ENCODE assay signal across 1 cellular context in genomic region chr2:200077210-200077650, GRCh38.
TF ChIP-seq lines count a peak whose summit lies in the region.

No MANE protein-coding gene starts in this region.

TF ChIP-seq in A549, 52 proteins besides CTCF, POLR2A, EP300 and RAD21 (continued from another document):
- TF ChIP-seq, protein P1, sequence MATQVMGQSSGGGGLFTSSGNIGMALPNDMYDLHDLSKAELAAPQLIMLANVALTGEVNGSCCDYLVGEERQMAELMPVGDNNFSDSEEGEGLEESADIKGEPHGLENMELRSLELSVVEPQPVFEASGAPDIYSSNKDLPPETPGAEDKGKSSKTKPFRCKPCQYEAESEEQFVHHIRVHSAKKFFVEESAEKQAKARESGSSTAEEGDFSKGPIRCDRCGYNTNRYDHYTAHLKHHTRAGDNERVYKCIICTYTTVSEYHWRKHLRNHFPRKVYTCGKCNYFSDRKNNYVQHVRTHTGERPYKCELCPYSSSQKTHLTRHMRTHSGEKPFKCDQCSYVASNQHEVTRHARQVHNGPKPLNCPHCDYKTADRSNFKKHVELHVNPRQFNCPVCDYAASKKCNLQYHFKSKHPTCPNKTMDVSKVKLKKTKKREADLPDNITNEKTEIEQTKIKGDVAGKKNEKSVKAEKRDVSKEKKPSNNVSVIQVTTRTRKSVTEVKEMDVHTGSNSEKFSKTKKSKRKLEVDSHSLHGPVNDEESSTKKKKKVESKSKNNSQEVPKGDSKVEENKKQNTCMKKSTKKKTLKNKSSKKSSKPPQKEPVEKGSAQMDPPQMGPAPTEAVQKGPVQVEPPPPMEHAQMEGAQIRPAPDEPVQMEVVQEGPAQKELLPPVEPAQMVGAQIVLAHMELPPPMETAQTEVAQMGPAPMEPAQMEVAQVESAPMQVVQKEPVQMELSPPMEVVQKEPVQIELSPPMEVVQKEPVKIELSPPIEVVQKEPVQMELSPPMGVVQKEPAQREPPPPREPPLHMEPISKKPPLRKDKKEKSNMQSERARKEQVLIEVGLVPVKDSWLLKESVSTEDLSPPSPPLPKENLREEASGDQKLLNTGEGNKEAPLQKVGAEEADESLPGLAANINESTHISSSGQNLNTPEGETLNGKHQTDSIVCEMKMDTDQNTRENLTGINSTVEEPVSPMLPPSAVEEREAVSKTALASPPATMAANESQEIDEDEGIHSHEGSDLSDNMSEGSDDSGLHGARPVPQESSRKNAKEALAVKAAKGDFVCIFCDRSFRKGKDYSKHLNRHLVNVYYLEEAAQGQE (IDR thresholded peaks at IDR 0.05), result no peak
- TF ChIP-seq, protein P2, sequence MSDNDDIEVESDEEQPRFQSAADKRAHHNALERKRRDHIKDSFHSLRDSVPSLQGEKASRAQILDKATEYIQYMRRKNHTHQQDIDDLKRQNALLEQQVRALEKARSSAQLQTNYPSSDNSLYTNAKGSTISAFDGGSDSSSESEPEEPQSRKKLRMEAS (IDR thresholded peaks at IDR 0.05), result 0 out of 2 replicates have a peak, but pooled peaks have one; percentile 15
- TF ChIP-seq MAFK (IDR thresholded peaks at IDR 0.05; ENCODE audit: partially characterized antibody), result no peak
- no peak for TF ChIP-seq MYC (IDR thresholded peaks at IDR 0.05; ENCODE audit: borderline replicate concordance, low read length)
- TF ChIP-seq RARB (CRISPR knock-in tag; IDR thresholded peaks at IDR 0.05), result no peak
- TF ChIP-seq EHF (CRISPR knock-in tag; IDR thresholded peaks at IDR 0.05), result no peak
- TF ChIP-seq JUNB (IDR thresholded peaks at IDR 0.05), result no peak
- no peak for TF ChIP-seq NFE2L2 (conservative IDR thresholded peaks at IDR 0.05; ENCODE audit: low read length)
- no peak for TF ChIP-seq HMGXB4 (CRISPR knock-in tag; IDR thresholded peaks at IDR 0.05; ENCODE audit: borderline replicate concordance)
- TF ChIP-seq ATOH8 (CRISPR knock-in tag; IDR thresholded peaks at IDR 0.05; ENCODE audit: low read depth), result no peak
- TF ChIP-seq CHD2 (IDR thresholded peaks at IDR 0.05; ENCODE audit: low read length, partially characterized antibody), result no peak
- TF ChIP-seq CEBPB (IDR thresholded peaks at IDR 0.05), result peak in 1 of 2 experiments; percentile 42; a peak in 1 of 4 replicates
- TF ChIP-seq HEYL (CRISPR knock-in tag; IDR thresholded peaks at IDR 0.05), result no peak
